19 cellular contexts compared by ENCODE assay signal in the genomic region with DNA sequence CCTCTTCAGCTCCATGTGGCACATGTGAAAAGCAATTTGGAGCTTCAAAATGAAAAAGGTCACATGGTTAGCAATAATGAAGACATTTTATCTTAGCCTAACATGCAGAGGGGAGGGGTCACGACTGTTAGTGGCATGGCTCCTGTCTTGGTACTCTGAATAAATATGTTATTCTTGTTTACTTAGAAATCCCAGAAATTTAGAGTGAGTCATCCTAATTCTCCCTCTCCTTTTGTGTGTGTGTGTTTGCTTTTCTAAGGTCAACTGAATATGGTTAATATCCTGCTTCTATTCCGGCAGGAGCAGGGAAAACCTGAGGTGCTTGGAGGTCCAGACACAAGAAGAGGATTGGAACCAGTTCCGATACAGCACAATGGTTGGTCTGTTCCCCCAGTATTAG. TPM values are rescaled to one million over a fixed set of nuclear protein-coding genes. Genes with fewer than 3 reads are reported as not detected.
DNase-seq lines count a peak whose midpoint lies in the region; ATAC-seq and TF ChIP-seq lines count a peak whose summit lies in the region.
"Had no signal": no experiment of that assay in that cellular context is flagged by ENCODE, and none has a peak within 500 bp of the region (broad histone marks: within the 10 kb centered on the region; RNA-seq: fewer than 3 reads in every experiment).

No MANE protein-coding gene starts in this region.

- ATAC-seq in GM21717 (IDR thresholded peaks at IDR 0.05; ENCODE audit: unreplicated experiment) = no peak
- ATAC-seq: activated CD8-positive, alpha-beta memory T cell treated with anti-CD3 and anti-CD28 coated beads, Interleukin-2, amount 10 ng/mL, durations not matched to agents 7 days and 5 days; left ventricle myocardium superior had no signal

- peaks cover 0 to 1% (median 0%) of the 10 kb centered on the region in 3 experiments for H3K27me3 ChIP-seq in neuronal stem cell (ENCODE audit: control insufficient read depth in 3 of 3, insufficient read depth in 3 of 3, low read depth in 1 of 3, low read length in 3 of 3)
- H3K27me3 ChIP-seq: adrenal gland, Peyer's patch, sigmoid colon, upper lobe of left lung had no signal

- DNase-seq in DMS153 (lab: John Stamatoyannopoulos, UW) (peak; percentile 34), LNCaP clone FGC (ENCODE audit: low read depth) (peak; percentile 59), cardiac fibroblast (ENCODE audit: low read depth in 2 of 2) (peak; percentile 10 to 29), iris pigment epithelial cell (ENCODE audit: low read depth) (peak; percentile 30), T-helper 2 cell (no peak), NOMO-1 treated with DMSO at 0.1 percent for 48 hours (lab: John Stamatoyannopoulos, UW; ENCODE audit: unreplicated experiment) (no peak), neuronal stem cell (ENCODE audit: low spot score) (no peak)
- DNase-seq: activated CD8-positive, alpha-beta memory T cell treated with anti-CD3 and anti-CD28 coated beads, Interleukin-2, amount 10 ng/mL, durations not matched to agents 7 days and 5 days; adrenal gland; H7; left ventricle myocardium superior; NCI-H82; occipital lobe; Peyer's patch; sigmoid colon; stimulated activated naive CD4-positive, alpha-beta T cell treated with Interleukin-2 at 50 U/mL for 16 hours; upper lobe of left lung had no signal

- H3K23ac ChIP-seq in neuronal stem cell (ENCODE audit: low read depth, low read length, poor library complexity) = no peak overlapping the region

- no peak overlapping the region for H3K4me3 ChIP-seq in LNCaP clone FGC (ENCODE audit: low read depth, low read length)
- H3K4me3 ChIP-seq in cardiac fibroblast (replicated peaks in 1 of 2; ENCODE audit: low read depth in 2 of 2, low read length in 2 of 2) = no peak overlapping the region
- H3K4me3 ChIP-seq in neuronal stem cell (ENCODE audit: low read length in 2 of 2) = no peak overlapping the region
- H3K4me3 ChIP-seq: adrenal gland, Peyer's patch, sigmoid colon, upper lobe of left lung had no signal

- no peak overlapping the region for H2AFZ ChIP-seq in neuronal stem cell (ENCODE audit: low read length)

- no peaks in the 10 kb centered on the region for H3K79me1 ChIP-seq in neuronal stem cell (ENCODE audit: low read depth, low read length)

- no CpG with 5 or more reads among the region's 3 CpGs for WGBS in neuronal stem cell (ENCODE audit: extremely low coverage in 2 of 2, insufficient read length in 2 of 2, insufficient replicate concordance in 1 of 2), 2 donors

- H2BK15ac ChIP-seq in neuronal stem cell (ENCODE audit: low read length) = no peak overlapping the region

- no peak overlapping the region for H2BK5ac ChIP-seq in neuronal stem cell (ENCODE audit: low read length)

- no peaks in the 10 kb centered on the region for H3K4me1 ChIP-seq in neuronal stem cell (ENCODE audit: control insufficient read depth in 2 of 2, insufficient read depth in 1 of 2, low read depth in 1 of 2, low read length in 2 of 2)
- H3K4me1 ChIP-seq: Peyer's patch, upper lobe of left lung had no signal

- no peak overlapping the region for H4K8ac ChIP-seq in neuronal stem cell (ENCODE audit: low read depth, low read length)

- no peak overlapping the region for H2AK5ac ChIP-seq in neuronal stem cell (ENCODE audit: low read depth, low read length)

- no peak overlapping the region for H4K91ac ChIP-seq in neuronal stem cell (ENCODE audit: low read depth, low read length, poor library complexity)

- TF ChIP-seq CTCF in LNCaP clone FGC (IDR thresholded peaks at IDR 0.05; ENCODE audit: control insufficient read depth, extremely low read depth, insufficient read depth) (no peak), cardiac fibroblast (IDR thresholded peaks at IDR 0.05; ENCODE audit: low read depth, low read length) (no peak)

- H2BK12ac ChIP-seq in neuronal stem cell (ENCODE audit: low read length) = no peak overlapping the region

- no peak overlapping the region for H3K27ac ChIP-seq in neuronal stem cell (replicated peaks; ENCODE audit: low read length)
- H3K27ac ChIP-seq: adrenal gland, Peyer's patch, sigmoid colon, upper lobe of left lung had no signal

- H3K4ac ChIP-seq in neuronal stem cell (ENCODE audit: low read length) = no peak overlapping the region

- H3K9me3 ChIP-seq in neuronal stem cell (replicated peaks in 1 of 2; ENCODE audit: control insufficient read depth in 2 of 2, insufficient read depth in 1 of 2, low read depth in 1 of 2, low read length in 2 of 2) = no peaks in the 10 kb centered on the region
- H3K9me3 ChIP-seq: adrenal gland, Peyer's patch, sigmoid colon, upper lobe of left lung had no signal

- H3K9ac ChIP-seq in neuronal stem cell (ENCODE audit: low read depth, low read length, poor library complexity) = no peak overlapping the region

- H3K4me2 ChIP-seq in neuronal stem cell (ENCODE audit: insufficient read depth, low read length, poor library complexity, severe bottlenecking) = no peak overlapping the region

- H3K18ac ChIP-seq in neuronal stem cell (ENCODE audit: low read length) = no peak overlapping the region

- no peak overlapping the region for H3K14ac ChIP-seq in neuronal stem cell (ENCODE audit: low read length)

- no peak overlapping the region for H2BK120ac ChIP-seq in neuronal stem cell (ENCODE audit: low read depth, low read length)

- peaks cover 47 to 97% of the 10 kb centered on the region in 2 donors for H3K36me3 ChIP-seq in neuronal stem cell (replicated peaks in 1 of 2; ENCODE audit: control insufficient read depth in 2 of 2, insufficient read depth in 2 of 2, low read length in 2 of 2)

RNA-seq across cellular contexts. Expression of gene BCCIP, which starts 17.6 kb away (rescaled TPM):
- 82.2 TPM for polyA plus RNA-seq in neuronal stem cell (2013, experiment 1 of 2)
- polyA plus RNA-seq in neuronal stem cell (2013, experiment 2 of 2) = 82.6 TPM

RNA-seq across cellular contexts. Expression of gene UROS, which starts 17.9 kb away (rescaled TPM):
- 55.7 TPM for polyA plus RNA-seq in neuronal stem cell (2013, experiment 1 of 2)
- polyA plus RNA-seq in neuronal stem cell (2013, experiment 2 of 2) = 54.9 TPM

RNA-seq across cellular contexts. Expression of gene DHX32, which starts 40.1 kb away (rescaled TPM):
- 33.9 TPM for polyA plus RNA-seq in neuronal stem cell (2013, experiment 1 of 2)
- polyA plus RNA-seq in neuronal stem cell (2013, experiment 2 of 2) = 34.0 TPM

RNA-seq across cellular contexts. Expression of gene FANK1, which starts 55.4 kb away (rescaled TPM):
- 3.4 TPM for polyA plus RNA-seq in neuronal stem cell (2013, experiment 1 of 2)
- polyA plus RNA-seq in neuronal stem cell (2013, experiment 2 of 2) = 3.1 TPM
- polyA plus RNA-seq: IgD-negative memory B cell had no signal

Comparison
In these comparisons a context has a peak if more than half of its experiments do, and no peak if none do; other contexts are left out.
1. DNase-seq: peak in DMS153 (single experiment), LNCaP clone FGC (single experiment), cardiac fibroblast (2 of 2) and iris pigment epithelial cell (single experiment); none in T-helper 2 cell (0 of 5), NOMO-1 treated with DMSO at 0.1 percent for 48 hours (single experiment) and neuronal stem cell (single experiment).